ENCODE assay signal across 27 cellular contexts in genomic region chr20:63293456-63293855, GRCh38. TPM values are rescaled to one million over a fixed set of nuclear protein-coding genes. Genes with fewer than 3 reads are reported as not detected.
"Had no signal": no experiment of that assay in that cellular context is flagged by ENCODE, and none has a peak within 500 bp of the region (broad histone marks: within the 10 kb centered on the region; RNA-seq: fewer than 3 reads in every experiment).

No MANE protein-coding gene starts in this region.

- H3K27ac ChIP-seq: dorsolateral prefrontal cortex, heart left ventricle, parathyroid adenoma, prostate gland, stomach, thoracic aorta, transverse colon had no signal

- FAIRE-seq: frontal cortex, small intestine had no signal

- ATAC-seq: esophagus mucosa, heart left ventricle, left colon, left ventricle myocardium superior had no signal

- H3K36me3 ChIP-seq: prostate gland had no signal

- H2AFZ ChIP-seq: parathyroid adenoma had no signal

- DNase-seq: cortex of kidney; dorsolateral prefrontal cortex; effector CD8-positive, alpha-beta T cell; hippocampal formation; left colon; left ventricle myocardium superior; mesenchymal stem cell; naive B cell; small intestine; stimulated activated CD4-positive, alpha-beta T cell treated with anti-CD3 and anti-CD28 coated beads, Interleukin-12 subunit alpha, Interleukin-12 subunit beta, amount 100 ng/mL, for 4 hours; stimulated activated naive CD4-positive, alpha-beta T cell; stomach; substantia nigra; transverse colon had no signal

- H3K79me2 ChIP-seq: parathyroid adenoma had no signal

- H3K4me3 ChIP-seq: dorsolateral prefrontal cortex, heart left ventricle, lung, prostate gland, stomach, thoracic aorta, transverse colon had no signal

- H3K9ac ChIP-seq: parathyroid adenoma had no signal

- H3K9me3 ChIP-seq: heart left ventricle, prostate gland, stomach, thoracic aorta, transverse colon had no signal

- H3K4me1 ChIP-seq: parathyroid adenoma, prostate gland had no signal

RNA-seq across cellular contexts. Expression of gene COL20A1, which starts 0.5 kb away (rescaled TPM):
- total RNA-seq: esophagus mucosa, fibroblast of lung, glomerular endothelial cell, heart left ventricle, kidney epithelial cell, left colon, left ventricle myocardium superior, omental fat pad, renal cortical epithelial cell, thoracic aorta, ureter had no signal
- polyA plus RNA-seq: fibroblast of lung, heart left ventricle had no signal

RNA-seq across cellular contexts. Expression of gene NKAIN4, which starts 39.2 kb away (rescaled TPM):
- total RNA-seq: esophagus mucosa, fibroblast of lung, heart left ventricle, left ventricle myocardium superior, omental fat pad, thoracic aorta, ureter had no signal
- polyA plus RNA-seq: fibroblast of lung, heart left ventricle had no signal

RNA-seq across cellular contexts. Expression of gene BIRC7, which starts 57.8 kb away (rescaled TPM):
- total RNA-seq: esophagus mucosa, fibroblast of lung, frontal cortex, left ventricle myocardium superior, prostate gland, stomach, thoracic aorta had no signal
- polyA plus RNA-seq: fibroblast of lung, heart left ventricle, stomach had no signal
